ENCODE assay signal across 3 cellular contexts in genomic region chr22:45204751-45205623, GRCh38.
TF ChIP-seq lines count a peak whose summit lies in the region.

No MANE protein-coding gene starts in this region.

TF ChIP-seq in SK-N-SH, 30 proteins besides CTCF, POLR2A, EP300 and RAD21 (continues in another document):
- no peak for TF ChIP-seq ZBTB33 (IDR thresholded peaks at IDR 0.05; ENCODE audit: borderline replicate concordance, low read depth)
- no peak for TF ChIP-seq IRF3 (IDR thresholded peaks at IDR 0.05; ENCODE audit: low read depth, low read length)
- no peak for TF ChIP-seq TCF12 (IDR thresholded peaks at IDR 0.05)
- TF ChIP-seq MXI1 (IDR thresholded peaks at IDR 0.05; ENCODE audit: low read depth, low read length) = no peak
- no peak for TF ChIP-seq NRF1 (IDR thresholded peaks at IDR 0.05; ENCODE audit: low read depth, low read length)
- no peak for TF ChIP-seq REST (IDR thresholded peaks at IDR 0.05; ENCODE audit: low read depth, low read length)
- no peak for TF ChIP-seq SIN3A (IDR thresholded peaks at IDR 0.05; ENCODE audit: borderline replicate concordance, low read depth, low read length)
- no peak for TF ChIP-seq MAX (IDR thresholded peaks at IDR 0.05; ENCODE audit: low read depth)
- no peak for TF ChIP-seq MEF2A (IDR thresholded peaks at IDR 0.05; ENCODE audit: borderline replicate concordance, low read depth)
- TF ChIP-seq FOXJ3 (CRISPR knock-in tag; IDR thresholded peaks at IDR 0.05) = no peak
- TF ChIP-seq CHD2 (IDR thresholded peaks at IDR 0.05; ENCODE audit: low read length, partially characterized antibody) = no peak

TF ChIP-seq in SK-N-SH treated with all-trans-retinoic acid at 6 μM for 48 hours, 23 proteins besides CTCF, POLR2A, EP300 and RAD21:
- TF ChIP-seq ZNF565 (CRISPR knock-in tag; conservative IDR thresholded peaks at IDR 0.05; ENCODE audit: low read depth) (no peak), ZNF70 (CRISPR knock-in tag; IDR thresholded peaks at IDR 0.05) (no peak), ZC3H10 (CRISPR knock-in tag; IDR thresholded peaks at IDR 0.05) (no peak), POU6F1 (CRISPR knock-in tag; IDR thresholded peaks at IDR 0.05; ENCODE audit: borderline replicate concordance, low read depth) (no peak), SNAI2 (CRISPR knock-in tag; IDR thresholded peaks at IDR 0.05) (no peak), ZFP3 (CRISPR knock-in tag; IDR thresholded peaks at IDR 0.05) (no peak), RARB (CRISPR knock-in tag; IDR thresholded peaks at IDR 0.05) (no peak)

TF ChIP-seq in K562, 482 proteins besides CTCF, POLR2A, EP300 and RAD21:
- TF ChIP-seq NR1H2 (CRISPR knock-in tag; IDR thresholded peaks at IDR 0.05) = no peak
- TF ChIP-seq TBL1XR1 (IDR thresholded peaks at IDR 0.05; ENCODE audit: low read length in 2 of 2) = no peak
- TF ChIP-seq PTBP1 (IDR thresholded peaks at IDR 0.05; ENCODE audit: low read depth, low read length) = no peak
- no peak for TF ChIP-seq MAX (CRISPR knock-in tag; IDR thresholded peaks at IDR 0.05)
- no peak for TF ChIP-seq ZNF639 (CRISPR knock-in tag; conservative IDR thresholded peaks at IDR 0.05 in 1 of 2, IDR thresholded peaks at IDR 0.05 in 1 of 2)
- peak; percentile 30; the same call in 1 of the 2 replicates for TF ChIP-seq PKNOX1 (IDR thresholded peaks at IDR 0.05)
- TF ChIP-seq SP2 (IDR thresholded peaks at IDR 0.05; ENCODE audit: extremely low read depth, low read depth, low read length, poor library complexity, severe bottlenecking) = no peak
- TF ChIP-seq MXI1 (IDR thresholded peaks at IDR 0.05; ENCODE audit: low read depth, low read length) = no peak
